ENCODE assay signal across 24 cellular contexts in the genomic region with DNA sequence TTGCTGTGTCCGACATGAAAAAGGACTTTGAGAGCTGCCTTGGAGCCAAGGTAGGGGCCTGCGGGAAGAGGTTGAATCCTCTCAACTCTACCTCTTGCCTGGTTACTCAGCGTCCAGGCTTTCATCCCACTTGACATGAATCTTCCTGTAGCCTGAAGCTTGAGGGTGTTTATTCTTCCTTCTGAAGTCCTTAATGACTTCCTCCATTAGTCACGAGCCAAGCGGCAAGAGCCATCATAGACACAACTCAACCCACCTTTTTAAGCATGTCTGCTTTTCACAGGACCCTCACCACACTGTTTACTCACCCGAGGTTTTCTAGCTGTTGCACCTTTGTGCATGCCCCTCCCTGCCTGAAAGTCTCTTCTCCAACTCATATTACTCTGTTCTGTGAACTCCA. TPM values are rescaled to one million over a fixed set of nuclear protein-coding genes. Genes with fewer than 3 reads are reported as not detected.
DNase-seq lines count a peak whose midpoint lies in the region; ATAC-seq, FAIRE-seq and TF ChIP-seq lines count a peak whose summit lies in the region.
"Had no signal": no experiment of that assay in that cellular context is flagged by ENCODE, and none has a peak within 500 bp of the region (broad histone marks: within the 10 kb centered on the region; RNA-seq: fewer than 3 reads in every experiment).

No MANE protein-coding gene starts in this region.

- H3K4me1 ChIP-seq in astrocyte (ENCODE audit: insufficient read depth, low read length) (peaks cover 28% of the 10 kb centered on the region), HepG2 (ENCODE audit: insufficient read depth, low read length) (peaks cover 55% of the 10 kb centered on the region)
- H3K4me1 ChIP-seq: BLaER1 had no signal

- H3K27ac ChIP-seq in astrocyte (ENCODE audit: low read depth, low read length): no peak overlapping the region
- peak overlapping the region; percentile 88 for H3K27ac ChIP-seq in HepG2 (ENCODE audit: extremely low read length, insufficient read depth, low read length)
- no peak overlapping the region for H3K27ac ChIP-seq in substantia nigra (ENCODE audit: low read depth, low read length, poor library complexity, severe bottlenecking)
- H3K27ac ChIP-seq: A549, BLaER1 had no signal

- H3K36me3 ChIP-seq in astrocyte (ENCODE audit: insufficient read depth, low read length) (peaks cover 29% of the 10 kb centered on the region), HepG2 (replicated peaks in 1 of 2; ENCODE audit: control insufficient read depth in 1 of 2, insufficient read depth in 2 of 2, low read length in 2 of 2) (peaks cover 10 to 41% of the 10 kb centered on the region in 2 experiments)

- H4K20me1 ChIP-seq in astrocyte (ENCODE audit: insufficient read depth, low read length): no peaks in the 10 kb centered on the region
- no peaks in the 10 kb centered on the region for H4K20me1 ChIP-seq in HepG2 (ENCODE audit: insufficient read depth, low read length)
- H4K20me1 ChIP-seq: BLaER1 had no signal

- no peak overlapping the region for H3K4me3 Mint-ChIP-seq in astrocyte (ENCODE audit: unreplicated experiment)
- H3K4me3 Mint-ChIP-seq: activated T-cell treated with anti-CD3 and anti-CD28 coated beads, Interleukin-2, amount 50 U/mL, for 4 hours; stimulated activated naive CD8-positive, alpha-beta T cell treated with anti-CD3 and anti-CD28 coated beads, Interleukin-15, Interleukin-2, amounts not matched to agents 100 ng/mL and 50 ng/mL, for 24 hours; type B pancreatic cell had no signal

- H3K27ac Mint-ChIP-seq in astrocyte (ENCODE audit: unreplicated experiment): no peak overlapping the region
- H3K27ac Mint-ChIP-seq: stimulated activated naive CD8-positive, alpha-beta T cell treated with anti-CD3 and anti-CD28 coated beads, Interleukin-15, Interleukin-2, amounts not matched to agents 100 ng/mL and 50 ng/mL, for 24 hours; type B pancreatic cell had no signal

- in situ Hi-C loops in HepG2 (cut with HindIII; ENCODE audit: extremely low pct_ligation_motif_present, low pct_unique_long_range_greater_than_20kb): no loop called here

- no peaks in the 10 kb centered on the region for H3K27me3 Mint-ChIP-seq in astrocyte (ENCODE audit: low read depth, unreplicated experiment)
- H3K27me3 Mint-ChIP-seq: stimulated activated naive CD8-positive, alpha-beta T cell treated with anti-CD3 and anti-CD28 coated beads, Interleukin-15, Interleukin-2, amounts not matched to agents 100 ng/mL and 50 ng/mL, for 24 hours; type B pancreatic cell had no signal

- no peaks in the 10 kb centered on the region for H3K9me3 Mint-ChIP-seq in astrocyte (ENCODE audit: unreplicated experiment)
- H3K9me3 Mint-ChIP-seq: activated T-cell treated with anti-CD3 and anti-CD28 coated beads, Interleukin-2, amount 50 U/mL, for 4 hours; stimulated activated naive CD8-positive, alpha-beta T cell treated with anti-CD3 and anti-CD28 coated beads, Interleukin-15, Interleukin-2, amounts not matched to agents 100 ng/mL and 50 ng/mL, for 24 hours; type B pancreatic cell had no signal

- peaks cover 12% of the 10 kb centered on the region for H3K36me3 Mint-ChIP-seq in astrocyte (ENCODE audit: low read depth, unreplicated experiment)

- POLR2A ChIA-PET in HepG2 (lab: Yijun Ruan, JAX): no interaction called here

- WGBS in HepG2 (ENCODE audit: low lambda C conversion rate): 92% methylated on average over 6 of the region's 6 CpGs

- H3K9ac ChIP-seq in astrocyte (ENCODE audit: low read length) (no peak overlapping the region), HepG2 (ENCODE audit: insufficient read depth, low read depth, low read length) (no peak overlapping the region)
- H3K9ac ChIP-seq: BLaER1 had no signal

- no peak overlapping the region for H2AFZ ChIP-seq in astrocyte (ENCODE audit: low read depth, low read length)
- H2AFZ ChIP-seq in HepG2 (ENCODE audit: low read length): no peak overlapping the region

- H3K27me3 ChIP-seq in astrocyte (ENCODE audit: insufficient read depth, low read length): no peaks in the 10 kb centered on the region
- no peaks in the 10 kb centered on the region for H3K27me3 ChIP-seq in HepG2 (ENCODE audit: control insufficient read depth in 1 of 2, insufficient read depth in 2 of 2, low read length in 2 of 2)
- H3K27me3 ChIP-seq: BLaER1 had no signal

- ATAC-seq in HepG2 (no peak), GM19452 (IDR thresholded peaks at IDR 0.05; ENCODE audit: unreplicated experiment) (no peak)
- ATAC-seq: A549; activated T-cell treated with anti-CD3 and anti-CD28 coated beads, Interleukin-2, amount 50 U/mL, for 4 hours; Panc1 had no signal

- no peak for TF ChIP-seq RAD21 in HepG2 (CRISPR knock-in tag; IDR thresholded peaks at IDR 0.05)

- CTCF ChIA-PET in HepG2 (lab: Yijun Ruan, JAX; ENCODE audit: low intra/inter-chr PET ratio, low total read pairs): no interaction called here

- TF ChIP-seq CTCF in astrocyte (IDR thresholded peaks at IDR 0.05; ENCODE audit: insufficient read depth, low read depth, low read length) (no peak), HepG2 (CRISPR knock-in tag; IDR thresholded peaks at IDR 0.05) (no peak)

- no peak for FAIRE-seq in astrocyte (lab: Jason Lieb, UNC)
- no peak for FAIRE-seq in HepG2 (lab: Jason Lieb, UNC)
- FAIRE-seq: A549, G401.6, islet of Langerhans had no signal

- H3K79me2 ChIP-seq in astrocyte (ENCODE audit: insufficient read depth, low read length) (no peaks in the 10 kb centered on the region), HepG2 (ENCODE audit: insufficient read depth, low read length) (no peaks in the 10 kb centered on the region)

- H3K9me3 ChIP-seq in astrocyte (ENCODE audit: insufficient read depth, low read depth, low read length) (no peaks in the 10 kb centered on the region), HepG2 (ENCODE audit: low read length) (no peaks in the 10 kb centered on the region)
- H3K9me3 ChIP-seq: A549, BLaER1 had no signal

- H3K4me3 ChIP-seq in astrocyte (ENCODE audit: insufficient read depth, low read depth, low read length): no peak overlapping the region
- H3K4me3 ChIP-seq in HepG2 (replicated peaks in 1 of 3; ENCODE audit: insufficient read depth in 1 of 3, low read depth in 2 of 3, low read length in 3 of 3): no peak overlapping the region
- H3K4me3 ChIP-seq: A549, BLaER1 had no signal

- no peak overlapping the region for H3K4me2 ChIP-seq in astrocyte (ENCODE audit: low read length)
- H3K4me2 ChIP-seq in HepG2 (ENCODE audit: low read depth, low read length): no peak overlapping the region
- H3K4me2 ChIP-seq: A549, BLaER1 had no signal

- TF ChIP-seq EP300 in HepG2 (IDR thresholded peaks at IDR 0.05; ENCODE audit: low read depth in 2 of 2, low read length in 2 of 2) (no peak), HepG2 (CRISPR knock-in tag; IDR thresholded peaks at IDR 0.05; ENCODE audit: borderline replicate concordance) (no peak)

- DNase-seq in A172 (ENCODE audit: low spot score) (peak; percentile 50), ELR (ENCODE audit: low read depth) (peak; percentile 92), astrocyte (ENCODE audit: low read depth) (peak; percentile 47), HepG2 (ENCODE audit: low spot score) (no peak), substantia nigra (lab: John Stamatoyannopoulos, UW) (no peak), nucleus accumbens (lab: John Stamatoyannopoulos, UW) (no peak), cortex of kidney (lab: John Stamatoyannopoulos, UW) (no peak)
- DNase-seq: activated naive CD4-positive, alpha-beta T cell; activated T-cell treated with anti-CD3 and anti-CD28 coated beads, Interleukin-2, amount 50 U/mL, for 4 hours; aorta; foreskin fibroblast; hypothalamus; NCI-H1092 treated with DMSO at 0.1 percent for 48 hours; NCI-H1930; occipital lobe; stimulated activated CD4-positive, alpha-beta T cell treated with anti-CD3 and anti-CD28 coated beads, Interleukin-4, amount 100 ng/mL, for 4 hours had no signal

- H3K4me1 Mint-ChIP-seq in astrocyte (ENCODE audit: low read depth, unreplicated experiment): peaks cover 39% of the 10 kb centered on the region

- intact Hi-C loops in HepG2 (cut with micrococcal nuclease; ENCODE audit: unreplicated experiment): no loop called here

- BruUV-seq in HepG2 (replicated peaks; lab: Mats Ljungman, UMichigan): no TSS peak

- TF ChIP-seq POLR2A in HepG2 (IDR thresholded peaks at IDR 0.05; ENCODE audit: insufficient read depth in 1 of 2, low read depth in 2 of 2, low read length in 2 of 2): no peak

TF ChIP-seq in HepG2, 621 proteins besides CTCF, POLR2A, EP300 and RAD21 (continues in another document):
- TF ChIP-seq MTF2 (CRISPR knock-in tag; IDR thresholded peaks at IDR 0.05; ENCODE audit: borderline replicate concordance): no peak
- TF ChIP-seq ZNF546 (CRISPR knock-in tag; conservative IDR thresholded peaks at IDR 0.05): no peak
- TF ChIP-seq NR3C1 (CRISPR knock-in tag; IDR thresholded peaks at IDR 0.05): no peak
- TF ChIP-seq RELA (CRISPR knock-in tag; IDR thresholded peaks at IDR 0.05): no peak

RNA-seq across cellular contexts. Expression of gene ACO1, which starts 40.2 kb away (rescaled TPM):
- total RNA-seq in A172 (2014; rRNA removed; shearing (Covaris generic)): 55.9 and 56.6 TPM in 2 replicates
- total RNA-seq in astrocyte (17.7 and 19.4 TPM in 2 replicates), HepG2 (2016; rRNA removed; fragmentation: Illumina TruSeq; extraction: Trizol) (48.2 and 68.9 TPM in 2 replicates)
- total RNA-seq in HepG2 (2016; cell fraction: cytosol; rRNA removed; fragmentation: Illumina TruSeq; extraction: Trizol; ENCODE audit: low read depth): 2.2 and 2.8 TPM in 2 replicates
- 47.4 and 67.6 TPM in 2 replicates for total RNA-seq in HepG2 (2016; cell fraction: insoluble cytoplasmic fraction; rRNA removed; fragmentation: Illumina TruSeq; extraction: Trizol)
- total RNA-seq in HepG2 (2016; cell fraction: membrane; rRNA removed; fragmentation: Illumina TruSeq; extraction: Trizol): 12.2 and 12.8 TPM in 2 replicates
- 29.5 and 29.9 TPM in 2 replicates for total RNA-seq in HepG2 (2016; cell fraction: nucleus; rRNA removed; fragmentation: Illumina TruSeq; extraction: Trizol)
- polyA plus RNA-seq in HepG2 (2011; rRNA removed): 18.2 and 20.1 TPM in 2 replicates
- polyA plus RNA-seq in HepG2 (2011; cell fraction: cytosol; rRNA removed): 16.7 and 19.7 TPM in 2 replicates
- 9.5 and 11.8 TPM in 2 replicates for polyA plus RNA-seq in HepG2 (2011; cell fraction: nucleus; rRNA removed)
- 16.9 and 21.1 TPM in 2 replicates for polyA plus RNA-seq in HepG2 (2012)
- 1.9 and 2.4 TPM in 2 replicates for polyA plus RNA-seq in HepG2 (2016; cell fraction: cytosol; fragmentation: Illumina TruSeq; extraction: Trizol; ENCODE audit: low read depth)
- polyA plus RNA-seq in HepG2 (2016; cell fraction: insoluble cytoplasmic fraction; fragmentation: Illumina TruSeq; extraction: Trizol; ENCODE audit: low read depth): 48.7 and 51.7 TPM in 2 replicates
- 5.4 and 5.5 TPM in 2 replicates for polyA plus RNA-seq in HepG2 (2016; cell fraction: membrane; fragmentation: Illumina TruSeq; extraction: Trizol; ENCODE audit: low read depth)
- polyA plus RNA-seq in HepG2 (2016; cell fraction: nucleus; fragmentation: Illumina TruSeq; extraction: Trizol; ENCODE audit: insufficient read depth, low read depth): 19.4 and 21.0 TPM in 2 replicates
- 33.7 and 43.0 TPM in 2 replicates for polyA minus RNA-seq in HepG2 (2011; rRNA and poly(A)+ RNA removed; ENCODE audit: low replicate concordance)
- polyA minus RNA-seq in HepG2 (2011; cell fraction: cytosol; rRNA and poly(A)+ RNA removed): 21.6 and 23.6 TPM in 2 replicates
- 26.0 and 30.2 TPM in 2 replicates for polyA minus RNA-seq in HepG2 (2011; cell fraction: nucleus; rRNA and poly(A)+ RNA removed)

Comparison
In these comparisons a context has a peak if more than half of its experiments do, and no peak if none do; other contexts are left out.
1. DNase-seq: peak in A172 (single experiment), ELR (single experiment) and astrocyte (single experiment); none in HepG2 (single experiment), substantia nigra (0 of 49), nucleus accumbens (0 of 56) and cortex of kidney (single experiment).